In genomic region chr6:96724641-96725040, GRCh38 we compare ENCODE assay signal across 23 cellular contexts.
"Had no signal": no experiment of that assay in that cellular context is flagged by ENCODE, and none has a peak within 500 bp of the region (broad histone marks: within the 10 kb centered on the region; RNA-seq: fewer than 3 reads in every experiment).

No MANE protein-coding gene starts in this region.

- H3K4me2 ChIP-seq: PC-9 had no signal

- H3K27me3 Mint-ChIP-seq: activated CD4-positive, alpha-beta memory T cell treated with anti-CD3 and anti-CD28 coated beads, Interleukin-2, amount 10 ng/mL, durations not matched to agents 7 days and 5 days had no signal

- H3K27ac Mint-ChIP-seq: activated CD4-positive, alpha-beta memory T cell treated with anti-CD3 and anti-CD28 coated beads, Interleukin-2, amount 10 ng/mL, durations not matched to agents 7 days and 5 days; activated naive CD4-positive, alpha-beta T cell treated with anti-CD3 and anti-CD28 coated beads for 36 hours; activated naive CD8-positive, alpha-beta T cell; activated T-helper 17 cell treated with anti-CD3 and anti-CD28 coated beads, Interleukin-2, amount 50 U/mL, for 72 hours; T-helper 17 cell had no signal

- ATAC-seq: activated T-helper 17 cell treated with anti-CD3 and anti-CD28 coated beads, Interleukin-2, amount 50 U/mL, for 72 hours; T-helper 17 cell had no signal

- H3K27me3 ChIP-seq: cardiac muscle cell had no signal

- H3K4me3 Mint-ChIP-seq: activated CD4-positive, alpha-beta memory T cell treated with anti-CD3 and anti-CD28 coated beads, Interleukin-2, amount 10 ng/mL, durations not matched to agents 7 days and 5 days; activated naive CD4-positive, alpha-beta T cell treated with anti-CD3 and anti-CD28 coated beads for 36 hours; activated naive CD8-positive, alpha-beta T cell; activated T-helper 17 cell treated with anti-CD3 and anti-CD28 coated beads, Interleukin-2, amount 50 U/mL, for 72 hours; brain; T-helper 17 cell had no signal

- H3K36me3 ChIP-seq: cardiac muscle cell had no signal

- H3K9me3 Mint-ChIP-seq: activated CD4-positive, alpha-beta memory T cell treated with anti-CD3 and anti-CD28 coated beads, Interleukin-2, amount 10 ng/mL, durations not matched to agents 7 days and 5 days; activated naive CD4-positive, alpha-beta T cell treated with anti-CD3 and anti-CD28 coated beads for 36 hours; activated T-helper 17 cell treated with anti-CD3 and anti-CD28 coated beads, Interleukin-2, amount 50 U/mL, for 72 hours; brain had no signal

- H3K4me1 Mint-ChIP-seq: activated CD4-positive, alpha-beta memory T cell treated with anti-CD3 and anti-CD28 coated beads, Interleukin-2, amount 10 ng/mL, durations not matched to agents 7 days and 5 days; activated T-helper 17 cell treated with anti-CD3 and anti-CD28 coated beads, Interleukin-2, amount 50 U/mL, for 72 hours; brain; T-helper 17 cell had no signal

- H3K36me3 Mint-ChIP-seq: activated naive CD8-positive, alpha-beta T cell; brain had no signal

- H3K4me3 ChIP-seq: cardiac muscle cell, PC-9 had no signal

- DNase-seq: activated CD4-positive, alpha-beta memory T cell treated with anti-CD3 and anti-CD28 coated beads, Interleukin-2, amount 10 ng/mL, durations not matched to agents 7 days and 5 days; activated CD4-positive, alpha-beta T cell treated with anti-CD3 and anti-CD28 coated beads, Interleukin-2, amount 50 U/mL, for 1 hour; activated CD4-positive, CD25-positive, alpha-beta regulatory T cell; activated gamma-delta T cell; activated naive CD4-positive, alpha-beta T cell treated with anti-CD3 and anti-CD28 coated beads for 36 hours; activated T-cell treated with anti-CD3 and anti-CD28 coated beads for 4 hours; activated T-cell treated with anti-CD3 and anti-CD28 coated beads, Interleukin-2, amount 50 U/mL, for 48 hours; Kasumi-1; KBM-7; NCI-H1930; NCI-H2107; NCI-H226; PC-9; SHP77 treated with DMSO at 0.1 percent for 48 hours; T-helper 17 cell; T-helper 9 cell had no signal

- H3K27ac ChIP-seq: cardiac muscle cell, PC-9 had no signal

- H2AFZ ChIP-seq: PC-9 had no signal

- FAIRE-seq: astrocyte, colon, TTC549 had no signal
